Comparison of ENCODE assay signal across 29 cellular contexts in the genomic region with DNA sequence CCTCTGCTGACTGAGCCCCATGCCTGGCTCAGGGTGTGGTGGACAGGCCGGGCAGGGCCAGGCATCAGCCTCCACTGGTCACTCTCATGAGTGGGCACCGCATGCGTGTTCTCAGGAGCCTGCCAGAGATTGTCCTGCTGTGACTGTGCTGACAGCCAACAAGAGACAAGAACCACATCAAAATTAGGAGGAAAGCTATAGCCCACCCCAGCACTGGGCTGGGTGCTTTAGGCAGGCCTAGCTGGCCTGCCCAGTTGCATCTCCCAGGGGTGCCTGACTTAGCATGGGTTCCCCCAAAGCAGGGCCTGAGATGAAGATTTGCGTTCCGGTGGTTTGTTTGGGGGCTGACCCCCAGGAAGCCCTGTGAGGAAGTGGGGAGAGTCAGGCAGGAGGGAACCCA. TPM values are rescaled to one million over a fixed set of nuclear protein-coding genes. Genes with fewer than 3 reads are reported as not detected.
"Had no signal": no experiment of that assay in that cellular context is flagged by ENCODE, and none has a peak within 500 bp of the region (broad histone marks: within the 10 kb centered on the region; RNA-seq: fewer than 3 reads in every experiment).

No MANE protein-coding gene starts in this region.

- H3K4me1 Mint-ChIP-seq: memory B cell; natural killer cell; stimulated activated memory B cell treated with anti-CD40 and anti-IgM and Interleukin-4, amounts not matched to agents 10 μg/mL and 1 μg/mL and 100 μg/mL, for 72 hours had no signal

- H3K27me3 ChIP-seq: ovary, uterus had no signal

- H3K36me3 ChIP-seq: gastrocnemius medialis, ovary, spleen, thoracic aorta, transverse colon, upper lobe of right lung, uterus had no signal

- H3K36me3 Mint-ChIP-seq: memory B cell; natural killer cell; stimulated activated memory B cell treated with anti-CD40 and anti-IgM and Interleukin-4, amounts not matched to agents 10 μg/mL and 1 μg/mL and 100 μg/mL, for 72 hours had no signal

- H3K9me3 Mint-ChIP-seq: memory B cell; natural killer cell; neural crest cell; stimulated activated memory B cell treated with anti-CD40 and anti-IgM and Interleukin-4, amounts not matched to agents 10 μg/mL and 1 μg/mL and 100 μg/mL, for 72 hours; stimulated activated naive CD8-positive, alpha-beta T cell treated with anti-CD3 and anti-CD28 coated beads, Interleukin-15, Interleukin-2, amounts not matched to agents 100 ng/mL and 50 ng/mL, for 24 hours had no signal

- H3K27ac ChIP-seq: dorsolateral prefrontal cortex, gastrocnemius medialis, ovary, psoas muscle, skin epidermis, spleen, thoracic aorta, transverse colon, upper lobe of right lung, uterus had no signal

- H3K9me3 ChIP-seq: gastrocnemius medialis, ovary, psoas muscle, spleen, thoracic aorta, transverse colon, upper lobe of right lung, uterus had no signal

- H3K4me3 Mint-ChIP-seq: memory B cell; natural killer cell; neural crest cell; stimulated activated memory B cell treated with anti-CD40 and anti-IgM and Interleukin-4, amounts not matched to agents 10 μg/mL and 1 μg/mL and 100 μg/mL, for 72 hours; stimulated activated naive CD8-positive, alpha-beta T cell treated with anti-CD3 and anti-CD28 coated beads, Interleukin-15, Interleukin-2, amounts not matched to agents 100 ng/mL and 50 ng/mL, for 24 hours had no signal

- ATAC-seq: gastrocnemius medialis; left lobe of liver; natural killer cell; psoas muscle; right cardiac atrium; stimulated activated memory B cell treated with anti-CD40 and anti-IgM and Interleukin-4, amounts not matched to agents 10 μg/mL and 1 μg/mL and 100 μg/mL, for 72 hours; upper lobe of right lung had no signal

- H3K4me1 ChIP-seq: gastrocnemius medialis, psoas muscle, spleen, transverse colon, upper lobe of right lung, uterus had no signal

- DNase-seq: dorsolateral prefrontal cortex; effector CD4-positive, alpha-beta T cell; foreskin fibroblast; gastrocnemius medialis; head of caudate nucleus; kidney; natural killer cell; ovary; posterior cingulate gyrus; psoas muscle; right cardiac atrium; spleen; stimulated activated CD4-positive, alpha-beta T cell treated with anti-CD3 and anti-CD28 coated beads, Interleukin-4, amount 100 ng/mL, for 4 hours; transverse colon; upper lobe of right lung; uterus had no signal

- H3K4me3 ChIP-seq: dorsolateral prefrontal cortex, gastrocnemius medialis, lung, ovary, psoas muscle, skin epidermis, spleen, thoracic aorta, transverse colon, upper lobe of right lung, uterus had no signal

- H3K27ac Mint-ChIP-seq: memory B cell; natural killer cell; stimulated activated memory B cell treated with anti-CD40 and anti-IgM and Interleukin-4, amounts not matched to agents 10 μg/mL and 1 μg/mL and 100 μg/mL, for 72 hours; stimulated activated naive CD8-positive, alpha-beta T cell treated with anti-CD3 and anti-CD28 coated beads, Interleukin-15, Interleukin-2, amounts not matched to agents 100 ng/mL and 50 ng/mL, for 24 hours had no signal

RNA-seq across cellular contexts. Expression of a gene that starts 53.9 kb away (rescaled TPM):
- total RNA-seq: gastrocnemius medialis, glomerular endothelial cell, kidney, left lobe of liver, liver, lung, mononuclear cell, natural killer cell, neural crest cell, psoas muscle, renal cortical epithelial cell, right cardiac atrium, spleen, thoracic aorta, transverse colon, upper lobe of right lung, uterus had no signal
- polyA plus RNA-seq: esophagus, liver, ovary, psoas muscle, right cardiac atrium had no signal
